15 cellular contexts compared by ENCODE assay signal in genomic region chr11:2580444-2581050, GRCh38.
DNase-seq lines count a peak whose midpoint lies in the region; ATAC-seq and TF ChIP-seq lines count a peak whose summit lies in the region.
"Had no signal": no experiment of that assay in that cellular context is flagged by ENCODE, and none has a peak within 500 bp of the region (broad histone marks: within the 10 kb centered on the region; RNA-seq: fewer than 3 reads in every experiment).

No MANE protein-coding gene starts in this region.

- H3K4me3 ChIP-seq in adrenal gland, result no peak overlapping the region
- H3K4me3 ChIP-seq in left lung, result no peak overlapping the region
- H3K4me3 ChIP-seq in stomach, result no peak overlapping the region
- H3K4me3 ChIP-seq in MG63, result no peak overlapping the region

- no peaks in the 10 kb centered on the region for H3K4me1 Mint-ChIP-seq in activated T-cell treated with anti-CD3 and anti-CD28 coated beads, Interleukin-2, amount 50 U/mL, for 4 hours (ENCODE audit: low read depth)
- H3K4me1 Mint-ChIP-seq: activated CD4-positive, alpha-beta T cell treated with anti-CD3 and anti-CD28 coated beads, Interleukin-2, amount 10 ng/mL, durations not matched to agents 7 days and 5 days; activated naive CD4-positive, alpha-beta T cell treated with anti-CD3 and anti-CD28 coated beads, Interleukin-2, amount 50 U/mL, for 24 hours; central memory CD8-positive, alpha-beta T cell had no signal

- H3K9me3 ChIP-seq in adrenal gland (replicated peaks in 1 of 3) (no peaks in the 10 kb centered on the region), left lung (no peaks in the 10 kb centered on the region), stomach (no peaks in the 10 kb centered on the region), MG63 (no peaks in the 10 kb centered on the region)

- ATAC-seq in activated T-cell treated with anti-CD3 and anti-CD28 coated beads, Interleukin-2, amount 50 U/mL, for 4 hours, result no peak
- ATAC-seq in left lung, result no peak
- ATAC-seq in foreskin keratinocyte, result no peak
- ATAC-seq: HCT116 had no signal

- H3K27ac ChIP-seq in adrenal gland (peak overlapping the region in 2 of 5 donors; percentile 21 to 45), left lung (no peak overlapping the region), stomach (no peak overlapping the region), foreskin keratinocyte (no peak overlapping the region)
- H3K27ac ChIP-seq: epithelial cell of prostate had no signal

- intact Hi-C loops in adrenal gland (cut with DNase I) (no loop called here), left lung (cut with DNase I) (no loop called here), stomach (cut with DNase I; ENCODE audit: low total_unique reads) (no loop called here)

- no peaks in the 10 kb centered on the region for H3K9me3 Mint-ChIP-seq in activated T-cell treated with anti-CD3 and anti-CD28 coated beads, Interleukin-2, amount 50 U/mL, for 4 hours
- H3K9me3 Mint-ChIP-seq: activated CD4-positive, alpha-beta T cell treated with anti-CD3 and anti-CD28 coated beads, Interleukin-2, amount 10 ng/mL, durations not matched to agents 7 days and 5 days; activated naive CD4-positive, alpha-beta T cell treated with anti-CD3 and anti-CD28 coated beads, Interleukin-2, amount 50 U/mL, for 24 hours; central memory CD8-positive, alpha-beta T cell had no signal

- H3K4me1 ChIP-seq in adrenal gland (replicated peaks in 1 of 2) (no peaks in the 10 kb centered on the region), left lung (no peaks in the 10 kb centered on the region), stomach (peaks cover 15 to 27% (median 26%) of the 10 kb centered on the region in 4 donors), foreskin keratinocyte (no peaks in the 10 kb centered on the region)

- H3K27me3 Mint-ChIP-seq in activated T-cell treated with anti-CD3 and anti-CD28 coated beads, Interleukin-2, amount 50 U/mL, for 4 hours (ENCODE audit: low read depth), result no peaks in the 10 kb centered on the region
- H3K27me3 Mint-ChIP-seq: activated CD4-positive, alpha-beta T cell treated with anti-CD3 and anti-CD28 coated beads, Interleukin-2, amount 10 ng/mL, durations not matched to agents 7 days and 5 days; activated naive CD4-positive, alpha-beta T cell treated with anti-CD3 and anti-CD28 coated beads, Interleukin-2, amount 50 U/mL, for 24 hours; central memory CD8-positive, alpha-beta T cell had no signal

- H3K36me3 ChIP-seq in adrenal gland (replicated peaks in 1 of 2) (peaks cover 0 to 44% of the 10 kb centered on the region in 2 donors), left lung (peaks cover 0 to 6% of the 10 kb centered on the region in 2 donors), stomach (peaks cover 0 to 14% (median 7%) of the 10 kb centered on the region in 4 donors), MG63 (no peaks in the 10 kb centered on the region)

- TF ChIP-seq CTCF in adrenal gland (IDR thresholded peaks at IDR 0.05), result no peak
- TF ChIP-seq CTCF in left lung (IDR thresholded peaks at IDR 0.05), result no peak
- no peak for TF ChIP-seq CTCF in stomach (IDR thresholded peaks at IDR 0.05)
- no peak for TF ChIP-seq CTCF in foreskin keratinocyte (conservative IDR thresholded peaks at IDR 0.05)

- H3K27me3 ChIP-seq in adrenal gland (no peaks in the 10 kb centered on the region), left lung (no peaks in the 10 kb centered on the region), stomach (no peaks in the 10 kb centered on the region), foreskin keratinocyte (no peaks in the 10 kb centered on the region), MG63 (no peaks in the 10 kb centered on the region)

- no peak for TF ChIP-seq POLR2A in adrenal gland (IDR thresholded peaks at IDR 0.05)
- no peak for TF ChIP-seq POLR2A in stomach (IDR thresholded peaks at IDR 0.05)

- no peak for TF ChIP-seq EP300 in stomach (IDR thresholded peaks at IDR 0.05)

- WGBS in adrenal gland, 4 donors, result 70 to 86% (median 78%) methylated on average over 13 to 18 of the region's 18 CpGs
- 84 to 91% (median 90%) methylated on average over 15 to 18 of the region's 18 CpGs for WGBS in stomach, 5 donors

- H3K36me3 Mint-ChIP-seq in activated T-cell treated with anti-CD3 and anti-CD28 coated beads, Interleukin-2, amount 50 U/mL, for 4 hours (ENCODE audit: insufficient read depth), result no peaks in the 10 kb centered on the region
- H3K36me3 Mint-ChIP-seq: activated naive CD4-positive, alpha-beta T cell treated with anti-CD3 and anti-CD28 coated beads, Interleukin-2, amount 50 U/mL, for 24 hours had no signal

- DNase-seq in activated T-cell treated with anti-CD3 and anti-CD28 coated beads, Interleukin-2, amount 50 U/mL, for 4 hours, result peak; percentile 3
- DNase-seq in activated T-cell treated with anti-CD3 and anti-CD28 coated beads, Interleukin-2, amount 50 U/mL, for 1 hour, result no peak
- DNase-seq in adrenal gland (peak; percentile 3 to 44 (median 14)), left lung (peak; percentile 23 to 77), stomach (peak; percentile 18), foreskin keratinocyte (no peak), NCI-H2227 (lab: John Stamatoyannopoulos, UW; ENCODE audit: unreplicated experiment) (no peak), MG63 (no peak)
- DNase-seq: activated CD4-positive, alpha-beta T cell treated with anti-CD3 and anti-CD28 coated beads, Interleukin-2, amount 10 ng/mL, durations not matched to agents 7 days and 5 days; NCI-H2107; trophoblast cell had no signal

- no peak overlapping the region for H3K4me3 Mint-ChIP-seq in activated T-cell treated with anti-CD3 and anti-CD28 coated beads, Interleukin-2, amount 50 U/mL, for 4 hours
- H3K4me3 Mint-ChIP-seq: activated CD4-positive, alpha-beta T cell treated with anti-CD3 and anti-CD28 coated beads, Interleukin-2, amount 10 ng/mL, durations not matched to agents 7 days and 5 days; activated naive CD4-positive, alpha-beta T cell treated with anti-CD3 and anti-CD28 coated beads, Interleukin-2, amount 50 U/mL, for 24 hours; central memory CD8-positive, alpha-beta T cell had no signal

Comparison
In these comparisons a context has a peak if more than half of its experiments do, and no peak if none do; other contexts are left out.
1. DNase-seq: peak in activated T-cell treated with anti-CD3 and anti-CD28 coated beads, Interleukin-2, amount 50 U/mL, for 4 hours (single experiment), adrenal gland (7 of 7), left lung (2 of 2) and stomach (single experiment); none in activated T-cell treated with anti-CD3 and anti-CD28 coated beads, Interleukin-2, amount 50 U/mL, for 1 hour (single experiment), foreskin keratinocyte (0 of 2), NCI-H2227 (single experiment) and MG63 (single experiment).